ENCODE assay signal across 3 cellular contexts in genomic region chr2:9939587-9940485, GRCh38.
TF ChIP-seq lines count a peak whose summit lies in the region.

No MANE protein-coding gene starts in this region.

TF ChIP-seq in SK-N-SH treated with all-trans-retinoic acid at 6 μM for 48 hours, 23 proteins besides CTCF, POLR2A, EP300 and RAD21:
- TF ChIP-seq BACH2 (CRISPR knock-in tag; IDR thresholded peaks at IDR 0.05; ENCODE audit: borderline replicate concordance): no peak
- TF ChIP-seq TOX (CRISPR knock-in tag; IDR thresholded peaks at IDR 0.05; ENCODE audit: borderline replicate concordance): no peak
- no peak for TF ChIP-seq RARB (CRISPR knock-in tag; IDR thresholded peaks at IDR 0.05)
- TF ChIP-seq ARNTL (CRISPR knock-in tag; IDR thresholded peaks at IDR 0.05; ENCODE audit: borderline replicate concordance, low read depth): no peak
- no peak for TF ChIP-seq CSRNP3 (CRISPR knock-in tag; IDR thresholded peaks at IDR 0.05)
- no peak for TF ChIP-seq POU6F1 (CRISPR knock-in tag; IDR thresholded peaks at IDR 0.05; ENCODE audit: borderline replicate concordance, low read depth)
- TF ChIP-seq ZFP3 (CRISPR knock-in tag; IDR thresholded peaks at IDR 0.05): no peak
- TF ChIP-seq ZNF70 (CRISPR knock-in tag; IDR thresholded peaks at IDR 0.05): no peak
- no peak for TF ChIP-seq TCF4 (CRISPR knock-in tag; IDR thresholded peaks at IDR 0.05; ENCODE audit: borderline replicate concordance)
- no peak for TF ChIP-seq CREB5 (CRISPR knock-in tag; IDR thresholded peaks at IDR 0.05; ENCODE audit: low read depth)
- TF ChIP-seq ISL1 (CRISPR knock-in tag; IDR thresholded peaks at IDR 0.05): no peak
- no peak for TF ChIP-seq GLIS3 (CRISPR knock-in tag; IDR thresholded peaks at IDR 0.05)
- TF ChIP-seq ESRRG (CRISPR knock-in tag; IDR thresholded peaks at IDR 0.05): no peak
- no peak for TF ChIP-seq ZFP30 (CRISPR knock-in tag; IDR thresholded peaks at IDR 0.05)

TF ChIP-seq in SK-N-SH, 30 proteins besides CTCF, POLR2A, EP300 and RAD21:
- TF ChIP-seq REST (IDR thresholded peaks at IDR 0.05; ENCODE audit: low read depth, low read length): no peak
- no peak for TF ChIP-seq SMC3 (IDR thresholded peaks at IDR 0.05; ENCODE audit: low read depth, low read length)
- TF ChIP-seq TAF1 (IDR thresholded peaks at IDR 0.05; ENCODE audit: borderline replicate concordance, low read depth, low read length): no peak
- TF ChIP-seq ELF1 (IDR thresholded peaks at IDR 0.05): no peak
- TF ChIP-seq RXRA (IDR thresholded peaks at IDR 0.05; ENCODE audit: borderline replicate concordance, low read depth): no peak
- no peak for TF ChIP-seq MEF2A (IDR thresholded peaks at IDR 0.05; ENCODE audit: borderline replicate concordance, low read depth)
- no peak for TF ChIP-seq SIN3A (IDR thresholded peaks at IDR 0.05; ENCODE audit: borderline replicate concordance, low read depth, low read length)
- no peak for TF ChIP-seq GABPA (IDR thresholded peaks at IDR 0.05; ENCODE audit: low read depth)
- no peak for TF ChIP-seq FOXM1 (IDR thresholded peaks at IDR 0.05; ENCODE audit: low read depth)
TF ChIP-seq in SK-N-SH: peak in this region for 0.

TF ChIP-seq in K562, 482 proteins besides CTCF, POLR2A, EP300 and RAD21:
- TF ChIP-seq TFAP4 (CRISPR knock-in tag; IDR thresholded peaks at IDR 0.05; ENCODE audit: borderline replicate concordance): no peak
- TF ChIP-seq ZNF609 (CRISPR knock-in tag; IDR thresholded peaks at IDR 0.05; ENCODE audit: borderline replicate concordance): no peak
- no peak for TF ChIP-seq PREB (CRISPR knock-in tag; IDR thresholded peaks at IDR 0.05)
- peak; percentile 64 for TF ChIP-seq NFIC (IDR thresholded peaks at IDR 0.05)
